6 cellular contexts compared by ENCODE assay signal in the genomic region with DNA sequence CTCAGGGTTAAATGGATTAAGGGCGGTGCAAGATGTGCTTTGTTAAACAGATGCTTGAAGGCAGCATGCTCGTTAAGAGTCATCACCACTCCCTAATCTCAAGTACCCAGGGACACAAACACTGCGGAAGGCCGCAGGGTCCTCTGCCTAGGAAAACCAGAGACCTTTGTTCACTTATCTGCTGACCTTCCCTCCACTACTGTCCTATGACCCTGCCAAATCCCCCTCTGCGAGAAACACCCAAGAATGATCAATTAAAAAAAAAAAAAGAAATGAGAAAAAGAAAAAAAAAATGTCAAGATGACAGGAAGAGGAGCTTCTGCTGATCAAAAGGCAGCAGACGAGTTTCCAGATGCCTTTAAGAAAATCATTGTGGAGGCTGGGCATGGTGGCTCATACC. TPM values are rescaled to one million over a fixed set of nuclear protein-coding genes. Genes with fewer than 3 reads are reported as not detected.
"Had no signal": no experiment of that assay in that cellular context is flagged by ENCODE, and none has a peak within 500 bp of the region (broad histone marks: within the 10 kb centered on the region; RNA-seq: fewer than 3 reads in every experiment).

No MANE protein-coding gene starts in this region.

RNA-seq across cellular contexts. Expression of gene PRF1, which starts 29.2 kb away (rescaled TPM):
- total RNA-seq: bronchial epithelial cell, cardiac muscle cell, cerebellum, chondrocyte had no signal
- polyA plus RNA-seq: cardiac muscle cell had no signal

RNA-seq across cellular contexts. Expression of gene ADAMTS14, which starts 40.6 kb away (rescaled TPM):
- total RNA-seq: activated naive CD4-positive, alpha-beta T cell treated with anti-CD3 and anti-CD28 coated beads for 36 hours; activated naive CD8-positive, alpha-beta T cell treated with anti-CD3 and anti-CD28 coated beads, Interleukin-2, amount 10 ng/mL, durations not matched to agents 7 days and 5 days had no signal
